14 cellular contexts compared by ENCODE assay signal in the genomic region with DNA sequence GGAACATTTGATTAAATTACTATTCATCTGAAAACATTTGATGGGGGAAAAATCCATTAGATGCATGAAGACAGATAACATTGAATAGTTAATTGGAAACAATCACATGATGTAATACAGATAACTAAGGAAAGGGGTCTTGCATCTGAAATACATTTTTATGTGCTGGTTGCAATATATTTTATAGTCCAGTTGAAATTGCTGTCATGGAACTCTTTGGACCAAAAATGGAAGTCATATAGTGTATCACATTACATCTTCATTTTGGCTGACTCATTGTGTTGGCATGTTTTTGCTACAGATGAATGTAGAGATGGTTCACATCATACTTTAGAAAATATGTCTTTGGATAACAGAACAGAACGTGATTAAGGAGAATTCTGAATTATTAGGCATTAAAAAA. TPM values are rescaled to one million over a fixed set of nuclear protein-coding genes. Genes with fewer than 3 reads are reported as not detected.
DNase-seq lines count a peak whose midpoint lies in the region; ATAC-seq and TF ChIP-seq lines count a peak whose summit lies in the region.
"Had no signal": no experiment of that assay in that cellular context is flagged by ENCODE, and none has a peak within 500 bp of the region (broad histone marks: within the 10 kb centered on the region; RNA-seq: fewer than 3 reads in every experiment).

No MANE protein-coding gene starts in this region.

- H3K9ac ChIP-seq in smooth muscle cell (ENCODE audit: low read depth), result no peak overlapping the region

- WGBS in smooth muscle cell (ENCODE audit: low lambda C conversion rate), result 4% methylated on average over 1 of the region's 1 CpG

- no peaks in the 10 kb centered on the region for H4K20me1 ChIP-seq in smooth muscle cell (ENCODE audit: low read depth)

- no peaks in the 10 kb centered on the region for H3K27me3 ChIP-seq in smooth muscle cell (ENCODE audit: low read depth)

- H3K36me3 ChIP-seq in smooth muscle cell (ENCODE audit: low read depth), result no peaks in the 10 kb centered on the region

- H3K4me2 ChIP-seq in smooth muscle cell, result peak overlapping the region; percentile 55

- DNase-seq in NCI-H2171 treated with DMSO at 0.1 percent for 48 hours (lab: John Stamatoyannopoulos, UW), result peak; percentile 24
- no peak for DNase-seq in NCI-H2171 (lab: John Stamatoyannopoulos, UW)
- DNase-seq in RPMI7951 (ENCODE audit: low read depth), result peak; percentile 73
- DNase-seq in fibroblast of gingiva (ENCODE audit: low read depth), result peak; percentile 86
- no peak for DNase-seq in smooth muscle cell (lab: John Stamatoyannopoulos, UW; ENCODE audit: unreplicated experiment)
- DNase-seq in medulla oblongata (ENCODE audit: extremely low spot score), result no peak
- DNase-seq in SIG-M5 treated with dmso at 0.1 percent for 504 hours (lab: John Stamatoyannopoulos, UW; ENCODE audit: unreplicated experiment), result no peak
- DNase-seq: activated CD4-positive, alpha-beta T cell treated with anti-CD3 and anti-CD28 coated beads, Interleukin-2, amount 50 U/mL, for 1 hour; AML-193 had no signal

- no peak for TF ChIP-seq CTCF in smooth muscle cell (IDR thresholded peaks at IDR 0.05; ENCODE audit: borderline replicate concordance, insufficient read depth, poor library complexity, severe bottlenecking)

- H2AFZ ChIP-seq in smooth muscle cell (ENCODE audit: low read depth), result no peak overlapping the region

- peak overlapping the region; percentile 86 for H3K27ac ChIP-seq in smooth muscle cell (ENCODE audit: low read depth)

- no peaks in the 10 kb centered on the region for H3K79me2 ChIP-seq in smooth muscle cell (ENCODE audit: low read depth)

- peaks cover 32% of the 10 kb centered on the region for H3K4me1 ChIP-seq in smooth muscle cell (ENCODE audit: low read depth)

- H3K9me3 ChIP-seq in smooth muscle cell (replicated peaks; ENCODE audit: low read depth), result no peaks in the 10 kb centered on the region

- ATAC-seq in HG03432 (IDR thresholded peaks at IDR 0.05; ENCODE audit: unreplicated experiment), result no peak
- ATAC-seq: activated naive CD4-positive, alpha-beta T cell treated with anti-CD3 and anti-CD28 coated beads, Interleukin-2, amount 50 U/mL, for 72 hours; GM12878; Right ventricle myocardium inferior had no signal

- no peak overlapping the region for H3K4me3 ChIP-seq in smooth muscle cell
- H3K4me3 ChIP-seq: GM12878, skin epidermis had no signal

- peaks cover 3% of the 10 kb centered on the region for H3F3A ChIP-seq in smooth muscle cell (ENCODE audit: low read depth)

RNA-seq across cellular contexts. Expression of a gene that starts 43.0 kb away (rescaled TPM):
- total RNA-seq in RPMI7951 (2014; rRNA removed; shearing (Covaris generic)), result 16.5 and 19.6 TPM in 2 replicates
- 22.9 and 23.5 TPM in 2 replicates for total RNA-seq in smooth muscle cell
- 10.7 and 18.3 TPM in 2 replicates for polyA plus RNA-seq in smooth muscle cell

Comparison
In these comparisons a context has a peak if more than half of its experiments do, and no peak if none do; other contexts are left out.
1. DNase-seq: peak in NCI-H2171 treated with DMSO at 0.1 percent for 48 hours (single experiment), RPMI7951 (single experiment) and fibroblast of gingiva (single experiment); none in NCI-H2171 (single experiment), smooth muscle cell (single experiment), medulla oblongata (single experiment) and SIG-M5 treated with dmso at 0.1 percent for 504 hours (single experiment).